2 cellular contexts compared by ENCODE assay signal in the genomic region with DNA sequence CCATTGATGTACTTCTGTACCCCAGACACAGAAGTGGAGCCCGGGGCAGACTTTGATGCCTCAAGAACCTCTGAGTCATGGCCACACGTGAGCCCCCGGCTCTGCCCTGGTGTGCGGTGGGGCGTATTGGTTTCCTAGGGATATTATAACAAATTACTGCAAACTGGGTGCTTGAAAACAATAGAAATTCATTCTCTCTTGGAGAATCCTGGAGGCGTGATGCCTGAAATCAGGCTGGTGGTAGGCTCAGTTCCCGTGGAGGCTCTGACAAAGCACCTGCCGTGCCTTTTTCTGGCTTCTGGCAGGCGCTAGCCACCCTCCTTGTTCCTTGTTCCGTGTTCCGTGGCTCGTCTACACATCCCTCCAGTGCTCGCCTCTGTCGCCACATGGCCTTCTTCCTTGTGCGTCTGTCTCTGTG.
TF ChIP-seq lines count a peak whose summit lies in the region.

No MANE protein-coding gene starts in this region.

TF ChIP-seq in K562, 482 proteins besides CTCF, POLR2A, EP300 and RAD21:
- TF ChIP-seq, protein P1, sequence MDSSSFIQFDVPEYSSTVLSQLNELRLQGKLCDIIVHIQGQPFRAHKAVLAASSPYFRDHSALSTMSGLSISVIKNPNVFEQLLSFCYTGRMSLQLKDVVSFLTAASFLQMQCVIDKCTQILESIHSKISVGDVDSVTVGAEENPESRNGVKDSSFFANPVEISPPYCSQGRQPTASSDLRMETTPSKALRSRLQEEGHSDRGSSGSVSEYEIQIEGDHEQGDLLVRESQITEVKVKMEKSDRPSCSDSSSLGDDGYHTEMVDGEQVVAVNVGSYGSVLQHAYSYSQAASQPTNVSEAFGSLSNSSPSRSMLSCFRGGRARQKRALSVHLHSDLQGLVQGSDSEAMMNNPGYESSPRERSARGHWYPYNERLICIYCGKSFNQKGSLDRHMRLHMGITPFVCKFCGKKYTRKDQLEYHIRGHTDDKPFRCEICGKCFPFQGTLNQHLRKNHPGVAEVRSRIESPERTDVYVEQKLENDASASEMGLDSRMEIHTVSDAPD (CRISPR knock-in tag; IDR thresholded peaks at IDR 0.05), result no peak
- TF ChIP-seq, protein P2, sequence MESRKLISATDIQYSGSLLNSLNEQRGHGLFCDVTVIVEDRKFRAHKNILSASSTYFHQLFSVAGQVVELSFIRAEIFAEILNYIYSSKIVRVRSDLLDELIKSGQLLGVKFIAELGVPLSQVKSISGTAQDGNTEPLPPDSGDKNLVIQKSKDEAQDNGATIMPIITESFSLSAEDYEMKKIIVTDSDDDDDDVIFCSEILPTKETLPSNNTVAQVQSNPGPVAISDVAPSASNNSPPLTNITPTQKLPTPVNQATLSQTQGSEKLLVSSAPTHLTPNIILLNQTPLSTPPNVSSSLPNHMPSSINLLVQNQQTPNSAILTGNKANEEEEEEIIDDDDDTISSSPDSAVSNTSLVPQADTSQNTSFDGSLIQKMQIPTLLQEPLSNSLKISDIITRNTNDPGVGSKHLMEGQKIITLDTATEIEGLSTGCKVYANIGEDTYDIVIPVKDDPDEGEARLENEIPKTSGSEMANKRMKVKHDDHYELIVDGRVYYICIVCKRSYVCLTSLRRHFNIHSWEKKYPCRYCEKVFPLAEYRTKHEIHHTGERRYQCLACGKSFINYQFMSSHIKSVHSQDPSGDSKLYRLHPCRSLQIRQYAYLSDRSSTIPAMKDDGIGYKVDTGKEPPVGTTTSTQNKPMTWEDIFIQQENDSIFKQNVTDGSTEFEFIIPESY (CRISPR knock-in tag; IDR thresholded peaks at IDR 0.05), result 0 out of 2 replicates have a peak, but pooled peaks have one; percentile 21
- no peak for TF ChIP-seq ARID1B (IDR thresholded peaks at IDR 0.05)
- TF ChIP-seq, protein P3, sequence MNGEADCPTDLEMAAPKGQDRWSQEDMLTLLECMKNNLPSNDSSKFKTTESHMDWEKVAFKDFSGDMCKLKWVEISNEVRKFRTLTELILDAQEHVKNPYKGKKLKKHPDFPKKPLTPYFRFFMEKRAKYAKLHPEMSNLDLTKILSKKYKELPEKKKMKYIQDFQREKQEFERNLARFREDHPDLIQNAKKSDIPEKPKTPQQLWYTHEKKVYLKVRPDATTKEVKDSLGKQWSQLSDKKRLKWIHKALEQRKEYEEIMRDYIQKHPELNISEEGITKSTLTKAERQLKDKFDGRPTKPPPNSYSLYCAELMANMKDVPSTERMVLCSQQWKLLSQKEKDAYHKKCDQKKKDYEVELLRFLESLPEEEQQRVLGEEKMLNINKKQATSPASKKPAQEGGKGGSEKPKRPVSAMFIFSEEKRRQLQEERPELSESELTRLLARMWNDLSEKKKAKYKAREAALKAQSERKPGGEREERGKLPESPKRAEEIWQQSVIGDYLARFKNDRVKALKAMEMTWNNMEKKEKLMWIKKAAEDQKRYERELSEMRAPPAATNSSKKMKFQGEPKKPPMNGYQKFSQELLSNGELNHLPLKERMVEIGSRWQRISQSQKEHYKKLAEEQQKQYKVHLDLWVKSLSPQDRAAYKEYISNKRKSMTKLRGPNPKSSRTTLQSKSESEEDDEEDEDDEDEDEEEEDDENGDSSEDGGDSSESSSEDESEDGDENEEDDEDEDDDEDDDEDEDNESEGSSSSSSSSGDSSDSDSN (IDR thresholded peaks at IDR 0.05; ENCODE audit: borderline replicate concordance in 1 of 2, low read depth in 2 of 2, low read length in 2 of 2), result no peak
- TF ChIP-seq BHLHE40 (IDR thresholded peaks at IDR 0.05; ENCODE audit: low read length), result peak; percentile 53

TF ChIP-seq in HepG2, 621 proteins besides CTCF, POLR2A, EP300 and RAD21:
- TF ChIP-seq ZNF354B (CRISPR knock-in tag; IDR thresholded peaks at IDR 0.05), result no peak
- peak; percentile 83 for TF ChIP-seq BHLHE40 (IDR thresholded peaks at IDR 0.05; ENCODE audit: low read length)
- no peak for TF ChIP-seq ZNF878 (CRISPR knock-in tag; IDR thresholded peaks at IDR 0.05)
- TF ChIP-seq, protein P4, sequence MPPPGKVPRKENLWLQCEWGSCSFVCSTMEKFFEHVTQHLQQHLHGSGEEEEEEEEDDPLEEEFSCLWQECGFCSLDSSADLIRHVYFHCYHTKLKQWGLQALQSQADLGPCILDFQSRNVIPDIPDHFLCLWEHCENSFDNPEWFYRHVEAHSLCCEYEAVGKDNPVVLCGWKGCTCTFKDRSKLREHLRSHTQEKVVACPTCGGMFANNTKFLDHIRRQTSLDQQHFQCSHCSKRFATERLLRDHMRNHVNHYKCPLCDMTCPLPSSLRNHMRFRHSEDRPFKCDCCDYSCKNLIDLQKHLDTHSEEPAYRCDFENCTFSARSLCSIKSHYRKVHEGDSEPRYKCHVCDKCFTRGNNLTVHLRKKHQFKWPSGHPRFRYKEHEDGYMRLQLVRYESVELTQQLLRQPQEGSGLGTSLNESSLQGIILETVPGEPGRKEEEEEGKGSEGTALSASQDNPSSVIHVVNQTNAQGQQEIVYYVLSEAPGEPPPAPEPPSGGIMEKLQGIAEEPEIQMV (CRISPR knock-in tag; IDR thresholded peaks at IDR 0.05; ENCODE audit: low read depth), result no peak
- TF ChIP-seq ZNF816 (CRISPR knock-in tag; IDR thresholded peaks at IDR 0.05; ENCODE audit: borderline replicate concordance), result no peak
- no peak for TF ChIP-seq MBD4 (IDR thresholded peaks at IDR 0.05; ENCODE audit: borderline replicate concordance, low read length)
- TF ChIP-seq NR2F6 (IDR thresholded peaks at IDR 0.05), result peak; percentile 15; the same call in 1 of the 2 replicates
- TF ChIP-seq NR2F6 (CRISPR knock-in tag; IDR thresholded peaks at IDR 0.05), result no peak
- TF ChIP-seq NFATC3 (CRISPR knock-in tag; IDR thresholded peaks at IDR 0.05), result no peak
- TF ChIP-seq NAIF1 (CRISPR knock-in tag; IDR thresholded peaks at IDR 0.05; ENCODE audit: borderline replicate concordance), result no peak
- no peak for TF ChIP-seq ZNF383 (CRISPR knock-in tag; IDR thresholded peaks at IDR 0.05; ENCODE audit: borderline replicate concordance)
- no peak for TF ChIP-seq DNMT3B (CRISPR knock-in tag; conservative IDR thresholded peaks at IDR 0.05)
- TF ChIP-seq ZBTB38 (CRISPR knock-in tag; IDR thresholded peaks at IDR 0.05), result peak; percentile 30; the same call in 1 of the 2 replicates
- no peak for TF ChIP-seq SCMH1 (CRISPR knock-in tag; IDR thresholded peaks at IDR 0.05; ENCODE audit: borderline replicate concordance)
- no peak for TF ChIP-seq ZNF556 (CRISPR knock-in tag; IDR thresholded peaks at IDR 0.05; ENCODE audit: borderline replicate concordance)
- TF ChIP-seq CCAR2 (optimal IDR thresholded peaks at IDR 0.05; ENCODE audit: low read depth, low read length), result no peak
- TF ChIP-seq JUND (CRISPR knock-in tag; IDR thresholded peaks at IDR 0.05), result no peak
- peak; percentile 11; the same call in 1 of the 2 replicates for TF ChIP-seq YEATS4 (CRISPR knock-in tag; IDR thresholded peaks at IDR 0.05; ENCODE audit: borderline replicate concordance)
- 0 out of 2 replicates have a peak, but pooled peaks have one; percentile 28 for TF ChIP-seq ZNF572 (CRISPR knock-in tag; IDR thresholded peaks at IDR 0.05)
- peak; percentile 16; the same call in 1 of the 2 replicates for TF ChIP-seq ETV5 (CRISPR knock-in tag; IDR thresholded peaks at IDR 0.05; ENCODE audit: borderline replicate concordance)
- no peak for TF ChIP-seq ZKSCAN8 (CRISPR knock-in tag; IDR thresholded peaks at IDR 0.05; ENCODE audit: borderline replicate concordance)
- TF ChIP-seq, protein P5, sequence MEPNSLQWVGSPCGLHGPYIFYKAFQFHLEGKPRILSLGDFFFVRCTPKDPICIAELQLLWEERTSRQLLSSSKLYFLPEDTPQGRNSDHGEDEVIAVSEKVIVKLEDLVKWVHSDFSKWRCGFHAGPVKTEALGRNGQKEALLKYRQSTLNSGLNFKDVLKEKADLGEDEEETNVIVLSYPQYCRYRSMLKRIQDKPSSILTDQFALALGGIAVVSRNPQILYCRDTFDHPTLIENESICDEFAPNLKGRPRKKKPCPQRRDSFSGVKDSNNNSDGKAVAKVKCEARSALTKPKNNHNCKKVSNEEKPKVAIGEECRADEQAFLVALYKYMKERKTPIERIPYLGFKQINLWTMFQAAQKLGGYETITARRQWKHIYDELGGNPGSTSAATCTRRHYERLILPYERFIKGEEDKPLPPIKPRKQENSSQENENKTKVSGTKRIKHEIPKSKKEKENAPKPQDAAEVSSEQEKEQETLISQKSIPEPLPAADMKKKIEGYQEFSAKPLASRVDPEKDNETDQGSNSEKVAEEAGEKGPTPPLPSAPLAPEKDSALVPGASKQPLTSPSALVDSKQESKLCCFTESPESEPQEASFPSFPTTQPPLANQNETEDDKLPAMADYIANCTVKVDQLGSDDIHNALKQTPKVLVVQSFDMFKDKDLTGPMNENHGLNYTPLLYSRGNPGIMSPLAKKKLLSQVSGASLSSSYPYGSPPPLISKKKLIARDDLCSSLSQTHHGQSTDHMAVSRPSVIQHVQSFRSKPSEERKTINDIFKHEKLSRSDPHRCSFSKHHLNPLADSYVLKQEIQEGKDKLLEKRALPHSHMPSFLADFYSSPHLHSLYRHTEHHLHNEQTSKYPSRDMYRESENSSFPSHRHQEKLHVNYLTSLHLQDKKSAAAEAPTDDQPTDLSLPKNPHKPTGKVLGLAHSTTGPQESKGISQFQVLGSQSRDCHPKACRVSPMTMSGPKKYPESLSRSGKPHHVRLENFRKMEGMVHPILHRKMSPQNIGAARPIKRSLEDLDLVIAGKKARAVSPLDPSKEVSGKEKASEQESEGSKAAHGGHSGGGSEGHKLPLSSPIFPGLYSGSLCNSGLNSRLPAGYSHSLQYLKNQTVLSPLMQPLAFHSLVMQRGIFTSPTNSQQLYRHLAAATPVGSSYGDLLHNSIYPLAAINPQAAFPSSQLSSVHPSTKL (CRISPR knock-in tag; IDR thresholded peaks at IDR 0.05), result 0 out of 2 replicates have a peak, but pooled peaks have one; percentile 15
- 0 out of 2 replicates have a peak, but pooled peaks have one; percentile 45 for TF ChIP-seq ZNF607 (CRISPR knock-in tag; IDR thresholded peaks at IDR 0.05; ENCODE audit: borderline replicate concordance)
- TF ChIP-seq ZNF274 (CRISPR knock-in tag; IDR thresholded peaks at IDR 0.05), result no peak
- no peak for TF ChIP-seq ZKSCAN1 (IDR thresholded peaks at IDR 0.05; ENCODE audit: low read length)
- TF ChIP-seq AGO2 (optimal IDR thresholded peaks at IDR 0.05; ENCODE audit: low read depth, low read length), result peak; percentile 9
- peak; percentile 79 for TF ChIP-seq FOSL2 (CRISPR knock-in tag; IDR thresholded peaks at IDR 0.05)
- TF ChIP-seq, protein P6, sequence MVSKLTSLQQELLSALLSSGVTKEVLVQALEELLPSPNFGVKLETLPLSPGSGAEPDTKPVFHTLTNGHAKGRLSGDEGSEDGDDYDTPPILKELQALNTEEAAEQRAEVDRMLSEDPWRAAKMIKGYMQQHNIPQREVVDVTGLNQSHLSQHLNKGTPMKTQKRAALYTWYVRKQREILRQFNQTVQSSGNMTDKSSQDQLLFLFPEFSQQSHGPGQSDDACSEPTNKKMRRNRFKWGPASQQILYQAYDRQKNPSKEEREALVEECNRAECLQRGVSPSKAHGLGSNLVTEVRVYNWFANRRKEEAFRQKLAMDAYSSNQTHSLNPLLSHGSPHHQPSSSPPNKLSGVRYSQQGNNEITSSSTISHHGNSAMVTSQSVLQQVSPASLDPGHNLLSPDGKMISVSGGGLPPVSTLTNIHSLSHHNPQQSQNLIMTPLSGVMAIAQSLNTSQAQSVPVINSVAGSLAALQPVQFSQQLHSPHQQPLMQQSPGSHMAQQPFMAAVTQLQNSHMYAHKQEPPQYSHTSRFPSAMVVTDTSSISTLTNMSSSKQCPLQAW (CRISPR knock-in tag; IDR thresholded peaks at IDR 0.05), result 0 out of 2 replicates have a peak, but pooled peaks have one; percentile 41
- TF ChIP-seq, protein P7, sequence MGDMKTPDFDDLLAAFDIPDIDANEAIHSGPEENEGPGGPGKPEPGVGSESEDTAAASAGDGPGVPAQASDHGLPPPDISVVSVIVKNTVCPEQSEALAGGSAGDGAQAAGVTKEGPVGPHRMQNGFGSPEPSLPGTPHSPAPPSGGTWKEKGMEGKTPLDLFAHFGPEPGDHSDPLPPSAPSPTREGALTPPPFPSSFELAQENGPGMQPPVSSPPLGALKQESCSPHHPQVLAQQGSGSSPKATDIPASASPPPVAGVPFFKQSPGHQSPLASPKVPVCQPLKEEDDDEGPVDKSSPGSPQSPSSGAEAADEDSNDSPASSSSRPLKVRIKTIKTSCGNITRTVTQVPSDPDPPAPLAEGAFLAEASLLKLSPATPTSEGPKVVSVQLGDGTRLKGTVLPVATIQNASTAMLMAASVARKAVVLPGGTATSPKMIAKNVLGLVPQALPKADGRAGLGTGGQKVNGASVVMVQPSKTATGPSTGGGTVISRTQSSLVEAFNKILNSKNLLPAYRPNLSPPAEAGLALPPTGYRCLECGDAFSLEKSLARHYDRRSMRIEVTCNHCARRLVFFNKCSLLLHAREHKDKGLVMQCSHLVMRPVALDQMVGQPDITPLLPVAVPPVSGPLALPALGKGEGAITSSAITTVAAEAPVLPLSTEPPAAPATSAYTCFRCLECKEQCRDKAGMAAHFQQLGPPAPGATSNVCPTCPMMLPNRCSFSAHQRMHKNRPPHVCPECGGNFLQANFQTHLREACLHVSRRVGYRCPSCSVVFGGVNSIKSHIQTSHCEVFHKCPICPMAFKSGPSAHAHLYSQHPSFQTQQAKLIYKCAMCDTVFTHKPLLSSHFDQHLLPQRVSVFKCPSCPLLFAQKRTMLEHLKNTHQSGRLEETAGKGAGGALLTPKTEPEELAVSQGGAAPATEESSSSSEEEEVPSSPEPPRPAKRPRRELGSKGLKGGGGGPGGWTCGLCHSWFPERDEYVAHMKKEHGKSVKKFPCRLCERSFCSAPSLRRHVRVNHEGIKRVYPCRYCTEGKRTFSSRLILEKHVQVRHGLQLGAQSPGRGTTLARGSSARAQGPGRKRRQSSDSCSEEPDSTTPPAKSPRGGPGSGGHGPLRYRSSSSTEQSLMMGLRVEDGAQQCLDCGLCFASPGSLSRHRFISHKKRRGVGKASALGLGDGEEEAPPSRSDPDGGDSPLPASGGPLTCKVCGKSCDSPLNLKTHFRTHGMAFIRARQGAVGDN (CRISPR knock-in tag; IDR thresholded peaks at IDR 0.05), result peak; percentile 11; the same call in 1 of the 2 replicates
